In the genomic region with DNA sequence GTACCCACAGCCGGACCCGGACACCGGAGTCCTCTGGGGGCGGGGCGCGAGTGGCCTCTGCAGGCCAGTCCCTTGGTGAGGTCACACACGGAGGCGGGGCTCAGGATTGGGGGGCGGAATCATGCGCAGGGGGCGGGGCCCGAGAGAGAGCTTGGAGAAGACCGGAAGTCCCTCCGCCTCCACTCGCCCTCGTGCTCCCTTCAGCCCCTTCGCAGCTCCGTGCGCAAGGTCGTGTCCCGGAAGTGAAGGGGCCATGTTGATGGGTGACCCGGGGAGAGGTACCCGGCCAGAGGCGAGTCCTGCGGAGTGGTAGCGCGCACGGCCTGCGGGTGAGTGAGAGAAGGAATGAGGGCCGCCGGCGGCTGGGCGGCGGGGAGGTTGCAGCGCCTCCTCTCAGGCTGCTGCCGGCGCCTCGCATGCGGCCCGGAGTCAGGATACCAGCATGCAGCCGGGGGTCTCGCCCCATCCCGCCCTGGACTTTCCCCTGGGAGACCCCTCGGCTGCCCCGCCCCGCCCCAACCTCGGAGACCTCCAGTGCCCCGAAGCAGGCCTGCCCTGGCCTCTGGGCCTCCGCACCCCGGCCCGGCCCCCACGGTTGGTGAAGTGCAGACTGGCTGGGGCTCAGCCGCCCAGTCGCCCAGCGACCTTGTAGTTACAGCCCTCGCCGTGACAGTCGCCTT, we compare ENCODE assay signal across 1 cellular context.
TF ChIP-seq lines count a peak whose summit lies in the region.

A gene (plus strand): TSS at position 182 of the 680 bp plus-strand sequence. CDS start 9,005 bp downstream, outside the sequence.

TF ChIP-seq in HepG2, 621 proteins besides CTCF, POLR2A, EP300 and RAD21 (continued from another document and continues in another):
- TF ChIP-seq, protein P1, sequence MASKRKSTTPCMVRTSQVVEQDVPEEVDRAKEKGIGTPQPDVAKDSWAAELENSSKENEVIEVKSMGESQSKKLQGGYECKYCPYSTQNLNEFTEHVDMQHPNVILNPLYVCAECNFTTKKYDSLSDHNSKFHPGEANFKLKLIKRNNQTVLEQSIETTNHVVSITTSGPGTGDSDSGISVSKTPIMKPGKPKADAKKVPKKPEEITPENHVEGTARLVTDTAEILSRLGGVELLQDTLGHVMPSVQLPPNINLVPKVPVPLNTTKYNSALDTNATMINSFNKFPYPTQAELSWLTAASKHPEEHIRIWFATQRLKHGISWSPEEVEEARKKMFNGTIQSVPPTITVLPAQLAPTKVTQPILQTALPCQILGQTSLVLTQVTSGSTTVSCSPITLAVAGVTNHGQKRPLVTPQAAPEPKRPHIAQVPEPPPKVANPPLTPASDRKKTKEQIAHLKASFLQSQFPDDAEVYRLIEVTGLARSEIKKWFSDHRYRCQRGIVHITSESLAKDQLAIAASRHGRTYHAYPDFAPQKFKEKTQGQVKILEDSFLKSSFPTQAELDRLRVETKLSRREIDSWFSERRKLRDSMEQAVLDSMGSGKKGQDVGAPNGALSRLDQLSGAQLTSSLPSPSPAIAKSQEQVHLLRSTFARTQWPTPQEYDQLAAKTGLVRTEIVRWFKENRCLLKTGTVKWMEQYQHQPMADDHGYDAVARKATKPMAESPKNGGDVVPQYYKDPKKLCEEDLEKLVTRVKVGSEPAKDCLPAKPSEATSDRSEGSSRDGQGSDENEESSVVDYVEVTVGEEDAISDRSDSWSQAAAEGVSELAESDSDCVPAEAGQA (IDR thresholded peaks at IDR 0.05; ENCODE audit: low read depth), result peak; percentile 61; the same call in 1 of the 2 replicates
- TF ChIP-seq, protein P1 (CRISPR knock-in tag; IDR thresholded peaks at IDR 0.05; ENCODE audit: borderline replicate concordance), result no peak
- TF ChIP-seq, protein P2, sequence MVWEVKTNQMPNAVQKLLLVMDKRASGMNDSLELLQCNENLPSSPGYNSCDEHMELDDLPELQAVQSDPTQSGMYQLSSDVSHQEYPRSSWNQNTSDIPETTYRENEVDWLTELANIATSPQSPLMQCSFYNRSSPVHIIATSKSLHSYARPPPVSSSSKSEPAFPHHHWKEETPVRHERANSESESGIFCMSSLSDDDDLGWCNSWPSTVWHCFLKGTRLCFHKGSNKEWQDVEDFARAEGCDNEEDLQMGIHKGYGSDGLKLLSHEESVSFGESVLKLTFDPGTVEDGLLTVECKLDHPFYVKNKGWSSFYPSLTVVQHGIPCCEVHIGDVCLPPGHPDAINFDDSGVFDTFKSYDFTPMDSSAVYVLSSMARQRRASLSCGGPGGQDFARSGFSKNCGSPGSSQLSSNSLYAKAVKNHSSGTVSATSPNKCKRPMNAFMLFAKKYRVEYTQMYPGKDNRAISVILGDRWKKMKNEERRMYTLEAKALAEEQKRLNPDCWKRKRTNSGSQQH (CRISPR knock-in tag; IDR thresholded peaks at IDR 0.05; ENCODE audit: low read depth), result 0 out of 2 replicates have a peak, but pooled peaks have one; percentile 60
- TF ChIP-seq HNRNPLL (IDR thresholded peaks at IDR 0.05; ENCODE audit: low read depth, low read length, poor library complexity, severe bottlenecking) (peak; percentile 70), ARNTL (CRISPR knock-in tag; IDR thresholded peaks at IDR 0.05) (peak; percentile 55; the same call in 1 of the 2 replicates), DMAP1 (CRISPR knock-in tag; IDR thresholded peaks at IDR 0.05) (peak; percentile 94), RFX1 (IDR thresholded peaks at IDR 0.05) (no peak), SRSF9 (IDR thresholded peaks at IDR 0.05; ENCODE audit: borderline replicate concordance, insufficient read depth, low read depth, low read length, poor library complexity, severe bottlenecking) (no peak), ZNF883 (CRISPR knock-in tag; IDR thresholded peaks at IDR 0.05; ENCODE audit: not compliant biosample characterization) (no peak), PAWR (CRISPR knock-in tag; IDR thresholded peaks at IDR 0.05; ENCODE audit: borderline replicate concordance) (no peak), ZNF136 (CRISPR knock-in tag; IDR thresholded peaks at IDR 0.05; ENCODE audit: low read depth) (no peak), PRMT3 (CRISPR knock-in tag; IDR thresholded peaks at IDR 0.05; ENCODE audit: borderline replicate concordance, low read depth) (no peak), NR2C2 (CRISPR knock-in tag; IDR thresholded peaks at IDR 0.05; ENCODE audit: borderline replicate concordance) (peak; percentile 99), KMT2B (CRISPR knock-in tag; IDR thresholded peaks at IDR 0.05) (peak; percentile 88), PHF8 (CRISPR knock-in tag; IDR thresholded peaks at IDR 0.05) (peak; percentile 90), ZNF451 (CRISPR knock-in tag; IDR thresholded peaks at IDR 0.05) (no peak), ZNF546 (CRISPR knock-in tag; conservative IDR thresholded peaks at IDR 0.05) (no peak), FOXK2 (IDR thresholded peaks at IDR 0.05) (peak; percentile 78), ZNF350 (CRISPR knock-in tag; IDR thresholded peaks at IDR 0.05; ENCODE audit: borderline replicate concordance, low read depth) (peak; percentile 76), TRIM24 (CRISPR knock-in tag; IDR thresholded peaks at IDR 0.05) (no peak), CBX5 (CRISPR knock-in tag; IDR thresholded peaks at IDR 0.05; ENCODE audit: borderline replicate concordance) (peak; percentile 25; the same call in 1 of the 2 replicates), CREM (IDR thresholded peaks at IDR 0.05) (peak; percentile 60; the same call in 1 of the 2 replicates), CREM (CRISPR knock-in tag; IDR thresholded peaks at IDR 0.05) (no peak)
- TF ChIP-seq, protein P3, sequence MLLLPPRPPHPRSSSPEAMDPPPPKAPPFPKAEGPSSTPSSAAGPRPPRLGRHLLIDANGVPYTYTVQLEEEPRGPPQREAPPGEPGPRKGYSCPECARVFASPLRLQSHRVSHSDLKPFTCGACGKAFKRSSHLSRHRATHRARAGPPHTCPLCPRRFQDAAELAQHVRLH (CRISPR knock-in tag; IDR thresholded peaks at IDR 0.05; ENCODE audit: borderline replicate concordance, low read depth), result peak; percentile 86
- TF ChIP-seq, protein P4, sequence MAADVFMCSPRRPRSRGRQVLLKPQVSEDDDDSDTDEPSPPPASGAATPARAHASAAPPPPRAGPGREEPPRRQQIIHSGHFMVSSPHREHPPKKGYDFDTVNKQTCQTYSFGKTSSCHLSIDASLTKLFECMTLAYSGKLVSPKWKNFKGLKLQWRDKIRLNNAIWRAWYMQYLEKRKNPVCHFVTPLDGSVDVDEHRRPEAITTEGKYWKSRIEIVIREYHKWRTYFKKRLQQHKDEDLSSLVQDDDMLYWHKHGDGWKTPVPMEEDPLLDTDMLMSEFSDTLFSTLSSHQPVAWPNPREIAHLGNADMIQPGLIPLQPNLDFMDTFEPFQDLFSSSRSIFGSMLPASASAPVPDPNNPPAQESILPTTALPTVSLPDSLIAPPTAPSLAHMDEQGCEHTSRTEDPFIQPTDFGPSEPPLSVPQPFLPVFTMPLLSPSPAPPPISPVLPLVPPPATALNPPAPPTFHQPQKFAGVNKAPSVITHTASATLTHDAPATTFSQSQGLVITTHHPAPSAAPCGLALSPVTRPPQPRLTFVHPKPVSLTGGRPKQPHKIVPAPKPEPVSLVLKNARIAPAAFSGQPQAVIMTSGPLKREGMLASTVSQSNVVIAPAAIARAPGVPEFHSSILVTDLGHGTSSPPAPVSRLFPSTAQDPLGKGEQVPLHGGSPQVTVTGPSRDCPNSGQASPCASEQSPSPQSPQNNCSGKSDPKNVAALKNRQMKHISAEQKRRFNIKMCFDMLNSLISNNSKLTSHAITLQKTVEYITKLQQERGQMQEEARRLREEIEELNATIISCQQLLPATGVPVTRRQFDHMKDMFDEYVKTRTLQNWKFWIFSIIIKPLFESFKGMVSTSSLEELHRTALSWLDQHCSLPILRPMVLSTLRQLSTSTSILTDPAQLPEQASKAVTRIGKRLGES (CRISPR knock-in tag; IDR thresholded peaks at IDR 0.05; ENCODE audit: borderline replicate concordance), result no peak
- TF ChIP-seq, protein P5, sequence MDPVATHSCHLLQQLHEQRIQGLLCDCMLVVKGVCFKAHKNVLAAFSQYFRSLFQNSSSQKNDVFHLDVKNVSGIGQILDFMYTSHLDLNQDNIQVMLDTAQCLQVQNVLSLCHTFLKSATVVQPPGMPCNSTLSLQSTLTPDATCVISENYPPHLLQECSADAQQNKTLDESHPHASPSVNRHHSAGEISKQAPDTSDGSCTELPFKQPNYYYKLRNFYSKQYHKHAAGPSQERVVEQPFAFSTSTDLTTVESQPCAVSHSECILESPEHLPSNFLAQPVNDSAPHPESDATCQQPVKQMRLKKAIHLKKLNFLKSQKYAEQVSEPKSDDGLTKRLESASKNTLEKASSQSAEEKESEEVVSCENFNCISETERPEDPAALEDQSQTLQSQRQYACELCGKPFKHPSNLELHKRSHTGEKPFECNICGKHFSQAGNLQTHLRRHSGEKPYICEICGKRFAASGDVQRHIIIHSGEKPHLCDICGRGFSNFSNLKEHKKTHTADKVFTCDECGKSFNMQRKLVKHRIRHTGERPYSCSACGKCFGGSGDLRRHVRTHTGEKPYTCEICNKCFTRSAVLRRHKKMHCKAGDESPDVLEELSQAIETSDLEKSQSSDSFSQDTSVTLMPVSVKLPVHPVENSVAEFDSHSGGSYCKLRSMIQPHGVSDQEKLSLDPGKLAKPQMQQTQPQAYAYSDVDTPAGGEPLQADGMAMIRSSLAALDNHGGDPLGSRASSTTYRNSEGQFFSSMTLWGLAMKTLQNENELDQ (CRISPR knock-in tag; IDR thresholded peaks at IDR 0.05; ENCODE audit: borderline replicate concordance), result no peak
- TF ChIP-seq, protein P6, sequence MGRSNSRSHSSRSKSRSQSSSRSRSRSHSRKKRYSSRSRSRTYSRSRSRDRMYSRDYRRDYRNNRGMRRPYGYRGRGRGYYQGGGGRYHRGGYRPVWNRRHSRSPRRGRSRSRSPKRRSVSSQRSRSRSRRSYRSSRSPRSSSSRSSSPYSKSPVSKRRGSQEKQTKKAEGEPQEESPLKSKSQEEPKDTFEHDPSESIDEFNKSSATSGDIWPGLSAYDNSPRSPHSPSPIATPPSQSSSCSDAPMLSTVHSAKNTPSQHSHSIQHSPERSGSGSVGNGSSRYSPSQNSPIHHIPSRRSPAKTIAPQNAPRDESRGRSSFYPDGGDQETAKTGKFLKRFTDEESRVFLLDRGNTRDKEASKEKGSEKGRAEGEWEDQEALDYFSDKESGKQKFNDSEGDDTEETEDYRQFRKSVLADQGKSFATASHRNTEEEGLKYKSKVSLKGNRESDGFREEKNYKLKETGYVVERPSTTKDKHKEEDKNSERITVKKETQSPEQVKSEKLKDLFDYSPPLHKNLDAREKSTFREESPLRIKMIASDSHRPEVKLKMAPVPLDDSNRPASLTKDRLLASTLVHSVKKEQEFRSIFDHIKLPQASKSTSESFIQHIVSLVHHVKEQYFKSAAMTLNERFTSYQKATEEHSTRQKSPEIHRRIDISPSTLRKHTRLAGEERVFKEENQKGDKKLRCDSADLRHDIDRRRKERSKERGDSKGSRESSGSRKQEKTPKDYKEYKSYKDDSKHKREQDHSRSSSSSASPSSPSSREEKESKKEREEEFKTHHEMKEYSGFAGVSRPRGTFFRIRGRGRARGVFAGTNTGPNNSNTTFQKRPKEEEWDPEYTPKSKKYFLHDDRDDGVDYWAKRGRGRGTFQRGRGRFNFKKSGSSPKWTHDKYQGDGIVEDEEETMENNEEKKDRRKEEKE (IDR thresholded peaks at IDR 0.05), result no peak
- TF ChIP-seq, protein P7, sequence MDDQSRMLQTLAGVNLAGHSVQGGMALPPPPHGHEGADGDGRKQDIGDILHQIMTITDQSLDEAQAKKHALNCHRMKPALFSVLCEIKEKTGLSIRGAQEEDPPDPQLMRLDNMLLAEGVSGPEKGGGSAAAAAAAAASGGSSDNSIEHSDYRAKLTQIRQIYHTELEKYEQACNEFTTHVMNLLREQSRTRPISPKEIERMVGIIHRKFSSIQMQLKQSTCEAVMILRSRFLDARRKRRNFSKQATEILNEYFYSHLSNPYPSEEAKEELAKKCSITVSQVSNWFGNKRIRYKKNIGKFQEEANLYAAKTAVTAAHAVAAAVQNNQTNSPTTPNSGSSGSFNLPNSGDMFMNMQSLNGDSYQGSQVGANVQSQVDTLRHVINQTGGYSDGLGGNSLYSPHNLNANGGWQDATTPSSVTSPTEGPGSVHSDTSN (CRISPR knock-in tag; IDR thresholded peaks at IDR 0.05; ENCODE audit: borderline replicate concordance), result no peak
- TF ChIP-seq, protein P8, sequence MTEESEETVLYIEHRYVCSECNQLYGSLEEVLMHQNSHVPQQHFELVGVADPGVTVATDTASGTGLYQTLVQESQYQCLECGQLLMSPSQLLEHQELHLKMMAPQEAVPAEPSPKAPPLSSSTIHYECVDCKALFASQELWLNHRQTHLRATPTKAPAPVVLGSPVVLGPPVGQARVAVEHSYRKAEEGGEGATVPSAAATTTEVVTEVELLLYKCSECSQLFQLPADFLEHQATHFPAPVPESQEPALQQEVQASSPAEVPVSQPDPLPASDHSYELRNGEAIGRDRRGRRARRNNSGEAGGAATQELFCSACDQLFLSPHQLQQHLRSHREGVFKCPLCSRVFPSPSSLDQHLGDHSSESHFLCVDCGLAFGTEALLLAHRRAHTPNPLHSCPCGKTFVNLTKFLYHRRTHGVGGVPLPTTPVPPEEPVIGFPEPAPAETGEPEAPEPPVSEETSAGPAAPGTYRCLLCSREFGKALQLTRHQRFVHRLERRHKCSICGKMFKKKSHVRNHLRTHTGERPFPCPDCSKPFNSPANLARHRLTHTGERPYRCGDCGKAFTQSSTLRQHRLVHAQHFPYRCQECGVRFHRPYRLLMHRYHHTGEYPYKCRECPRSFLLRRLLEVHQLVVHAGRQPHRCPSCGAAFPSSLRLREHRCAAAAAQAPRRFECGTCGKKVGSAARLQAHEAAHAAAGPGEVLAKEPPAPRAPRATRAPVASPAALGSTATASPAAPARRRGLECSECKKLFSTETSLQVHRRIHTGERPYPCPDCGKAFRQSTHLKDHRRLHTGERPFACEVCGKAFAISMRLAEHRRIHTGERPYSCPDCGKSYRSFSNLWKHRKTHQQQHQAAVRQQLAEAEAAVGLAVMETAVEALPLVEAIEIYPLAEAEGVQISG (CRISPR knock-in tag; IDR thresholded peaks at IDR 0.05), result peak; percentile 93
- TF ChIP-seq, protein P9, sequence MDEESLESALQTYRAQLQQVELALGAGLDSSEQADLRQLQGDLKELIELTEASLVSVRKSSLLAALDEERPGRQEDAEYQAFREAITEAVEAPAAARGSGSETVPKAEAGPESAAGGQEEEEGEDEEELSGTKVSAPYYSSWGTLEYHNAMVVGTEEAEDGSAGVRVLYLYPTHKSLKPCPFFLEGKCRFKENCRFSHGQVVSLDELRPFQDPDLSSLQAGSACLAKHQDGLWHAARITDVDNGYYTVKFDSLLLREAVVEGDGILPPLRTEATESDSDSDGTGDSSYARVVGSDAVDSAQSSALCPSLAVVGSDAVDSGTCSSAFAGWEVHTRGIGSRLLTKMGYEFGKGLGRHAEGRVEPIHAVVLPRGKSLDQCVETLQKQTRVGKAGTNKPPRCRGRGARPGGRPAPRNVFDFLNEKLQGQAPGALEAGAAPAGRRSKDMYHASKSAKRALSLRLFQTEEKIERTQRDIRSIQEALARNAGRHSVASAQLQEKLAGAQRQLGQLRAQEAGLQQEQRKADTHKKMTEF (CRISPR knock-in tag; IDR thresholded peaks at IDR 0.05), result peak; percentile 88
